17 cellular contexts compared by ENCODE assay signal in the genomic region with DNA sequence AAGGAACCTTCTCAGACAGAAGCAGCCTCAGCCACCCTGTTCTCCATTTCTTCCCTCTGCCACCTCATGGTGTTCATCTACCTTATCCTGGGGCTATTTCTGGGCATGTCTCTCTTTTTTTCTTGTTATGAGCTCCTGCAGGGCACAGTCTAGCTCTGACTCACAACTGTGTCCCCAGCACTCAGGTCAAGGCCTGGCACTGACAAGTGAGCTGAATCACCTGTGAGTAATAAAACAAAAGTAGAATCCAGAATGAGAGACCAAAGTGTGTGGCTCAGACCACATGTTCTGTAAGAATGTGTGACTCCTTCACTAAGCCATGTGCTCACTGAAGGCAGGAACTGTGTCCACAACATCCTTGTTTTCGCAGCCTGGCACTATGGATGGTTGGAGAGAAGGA. TPM values are rescaled to one million over a fixed set of nuclear protein-coding genes. Genes with fewer than 3 reads are reported as not detected.
A peak's percentile ranks its signal among the peaks of the same experiment; 100 is the strongest.
DNase-seq lines count a peak whose midpoint lies in the region; ATAC-seq and TF ChIP-seq lines count a peak whose summit lies in the region.
"Had no signal": no experiment of that assay in that cellular context is flagged by ENCODE, and none has a peak within 500 bp of the region (broad histone marks: within the 10 kb centered on the region; RNA-seq: fewer than 3 reads in every experiment).

No MANE protein-coding gene starts in this region.

- in situ Hi-C loops in astrocyte of the cerebellum (cut with HindIII; ENCODE audit: low sequenced_read_pairs), result loop anchor here (5.0 kb wide), 1 partner anchor 77 kb away; no protein-coding TSS in a partner anchor

- no peak overlapping the region for H4K91ac ChIP-seq in trophoblast cell (ENCODE audit: low read depth, low read length)

- peaks cover 2% of the 10 kb centered on the region for H3K9me3 ChIP-seq in trophoblast cell (ENCODE audit: insufficient read depth, low read depth, low read length)
- H3K9me3 ChIP-seq: heart left ventricle had no signal

- H3K9me3 Mint-ChIP-seq in HFFc6, result peaks cover 20% of the 10 kb centered on the region
- H3K9me3 Mint-ChIP-seq: endodermal cell; naive thymus-derived CD4-positive, alpha-beta T cell had no signal

- no peak overlapping the region for H2BK5ac ChIP-seq in trophoblast cell (ENCODE audit: low read depth, low read length, poor library complexity)

- no peaks in the 10 kb centered on the region for H3K4me1 ChIP-seq in trophoblast cell (ENCODE audit: control insufficient read depth in 1 of 2, insufficient read depth in 2 of 2, low read length in 2 of 2)
- H3K4me1 ChIP-seq: heart left ventricle had no signal

- no peak overlapping the region for H3K4me3 Mint-ChIP-seq in HFFc6
- H3K4me3 Mint-ChIP-seq: endodermal cell; naive thymus-derived CD4-positive, alpha-beta T cell had no signal

- no peak overlapping the region for H3K4ac ChIP-seq in trophoblast cell (ENCODE audit: low read depth, low read length)

- H2BK12ac ChIP-seq in trophoblast cell (ENCODE audit: low read length), result no peak overlapping the region

- H3K79me1 ChIP-seq in trophoblast cell (ENCODE audit: low read length), result no peaks in the 10 kb centered on the region

- H3K4me1 Mint-ChIP-seq in HFFc6 (ENCODE audit: low read depth), result peaks cover 8% of the 10 kb centered on the region; the same call in 1 of the 2 replicates
- H3K4me1 Mint-ChIP-seq: naive thymus-derived CD4-positive, alpha-beta T cell had no signal

- H3K14ac ChIP-seq in trophoblast cell (ENCODE audit: low read length), result no peak overlapping the region

- H3K27ac ChIP-seq in trophoblast cell (ENCODE audit: low read depth, low read length), result no peak overlapping the region
- H3K27ac ChIP-seq: 22Rv1, heart left ventricle had no signal

- no peak overlapping the region for H2AK5ac ChIP-seq in trophoblast cell (ENCODE audit: low read length)

- no peak overlapping the region for H4K8ac ChIP-seq in trophoblast cell (ENCODE audit: low read depth, low read length)

- no peak overlapping the region for H3K4me2 ChIP-seq in trophoblast cell (ENCODE audit: low read length)

- H3K36me3 Mint-ChIP-seq in HFFc6 (ENCODE audit: low read depth), result no peaks in the 10 kb centered on the region
- H3K36me3 Mint-ChIP-seq: naive thymus-derived CD4-positive, alpha-beta T cell had no signal

- no peak overlapping the region for H3K18ac ChIP-seq in trophoblast cell (ENCODE audit: low read length)

- H3K9ac ChIP-seq in trophoblast cell (ENCODE audit: low read length), result no peak overlapping the region

- no peak overlapping the region for H2AFZ ChIP-seq in trophoblast cell (ENCODE audit: insufficient read depth, low read length, poor library complexity)

- H3K27me3 ChIP-seq in trophoblast cell (ENCODE audit: insufficient read depth, low read length), result no peaks in the 10 kb centered on the region

- peak; percentile 34 for DNase-seq in DMS53 (lab: John Stamatoyannopoulos, UW)
- DNase-seq in DMS53 treated with DMSO at 0.1 percent for 48 hours (lab: John Stamatoyannopoulos, UW; ENCODE audit: unreplicated experiment), result no peak
- peak; percentile 45 for DNase-seq in HFFc6
- DNase-seq in astrocyte of the cerebellum (ENCODE audit: low read depth), result peak; percentile 1
- DNase-seq in trophoblast cell, result peak; percentile 9 to 30
- DNase-seq in globus pallidus (ENCODE audit: low spot score), result no peak
- DNase-seq: activated CD4-positive, CD25-positive, alpha-beta regulatory T cell; activated effector memory CD4-positive, alpha-beta T cell treated with anti-CD3 and anti-CD28 coated beads, Interleukin-2, amount 50 U/mL, for 16 hours; endodermal cell; heart left ventricle; left ventricle myocardium superior; naive thymus-derived CD4-positive, alpha-beta T cell; stimulated activated CD4-positive, alpha-beta T cell treated with anti-CD3 and anti-CD28 coated beads, Interleukin-4, amount 100 ng/mL, for 4 hours; stimulated activated naive CD4-positive, alpha-beta T cell had no signal

- H4K12ac ChIP-seq in trophoblast cell (ENCODE audit: low read depth, low read length), result no peak overlapping the region

- H3K79me2 ChIP-seq in trophoblast cell (ENCODE audit: control insufficient read depth, insufficient read depth, low read length, poor library complexity), result no peaks in the 10 kb centered on the region

- no peak overlapping the region for H3K27ac Mint-ChIP-seq in HFFc6
- H3K27ac Mint-ChIP-seq: endodermal cell; naive thymus-derived CD4-positive, alpha-beta T cell had no signal

- peaks cover 4% of the 10 kb centered on the region for H3K27me3 Mint-ChIP-seq in HFFc6 (ENCODE audit: insufficient read depth)

- no peaks in the 10 kb centered on the region for H3K36me3 ChIP-seq in trophoblast cell (ENCODE audit: control insufficient read depth in 1 of 2, insufficient read depth in 2 of 2, low read length in 2 of 2)
- H3K36me3 ChIP-seq: heart left ventricle had no signal

- H2BK120ac ChIP-seq in trophoblast cell (ENCODE audit: insufficient read depth, low read length, poor library complexity), result no peak overlapping the region

- no CpG with 5 or more reads among the region's 1 CpG for WGBS in trophoblast cell (ENCODE audit: extremely low coverage, insufficient coverage, insufficient read length)

- TF ChIP-seq CTCF in HFFc6 (IDR thresholded peaks at IDR 0.05) (no peak), astrocyte of the cerebellum (IDR thresholded peaks at IDR 0.05; ENCODE audit: low read depth, low read length, missing control alignments) (no peak)

- ATAC-seq in GM18907 (IDR thresholded peaks at IDR 0.05; ENCODE audit: unreplicated experiment) (no peak), GM19395 (IDR thresholded peaks at IDR 0.05; ENCODE audit: unreplicated experiment) (no peak)
- ATAC-seq: left ventricle myocardium superior; naive thymus-derived CD4-positive, alpha-beta T cell had no signal

- no peak overlapping the region for H3K4me3 ChIP-seq in astrocyte of the cerebellum (ENCODE audit: low read depth, low read length)
- no peak overlapping the region for H3K4me3 ChIP-seq in trophoblast cell (ENCODE audit: low read depth, low read length)
- H3K4me3 ChIP-seq: heart left ventricle had no signal

- H3K23ac ChIP-seq in trophoblast cell (ENCODE audit: low read length), result no peak overlapping the region

RNA-seq across cellular contexts. Expression of a gene that starts 23.2 kb away (rescaled TPM):
- not detected for total RNA-seq in HFFc6 (2021; fragmentation: NEBNext Ultra II Directional; extraction: Animal tissue kit (Norgen Biotek cat#: 25700))
- polyA plus RNA-seq in trophoblast cell (2013), result not detected in 2 replicates
- total RNA-seq: heart left ventricle; left ventricle myocardium superior; naive thymus-derived CD4-positive, alpha-beta T cell had no signal
- polyA plus RNA-seq: heart left ventricle; naive thymus-derived CD4-positive, alpha-beta T cell had no signal

RNA-seq across cellular contexts. Expression of a gene that starts 34.9 kb away (rescaled TPM):
- 1 to 10 TPM in 4 of 6 experiments, under 1 TPM in 2; 0.77 to 3.2 (median 1.2) TPM for total RNA-seq in HFFc6 (2021; fragmentation: NEBNext Ultra II Directional; extraction: Animal tissue kit (Norgen Biotek cat#: 25700))
- polyA plus RNA-seq in trophoblast cell (2013), result 0.06 and 0.08 TPM in 2 replicates
- total RNA-seq: naive thymus-derived CD4-positive, alpha-beta T cell had no signal

Comparison
In these comparisons a context has a peak if more than half of its experiments do, and no peak if none do; other contexts are left out.
1. DNase-seq: peak in DMS53 (single experiment), HFFc6 (single experiment), astrocyte of the cerebellum (single experiment) and trophoblast cell (2 of 2); none in DMS53 treated with DMSO at 0.1 percent for 48 hours (single experiment) and globus pallidus (single experiment).